8 cellular contexts compared by ENCODE assay signal in genomic region chr19:48480151-48480475, GRCh38. TPM values are rescaled to one million over a fixed set of nuclear protein-coding genes. Genes with fewer than 3 reads are reported as not detected.
DNase-seq lines count a peak whose midpoint lies in the region; ATAC-seq, FAIRE-seq and TF ChIP-seq lines count a peak whose summit lies in the region.

No MANE protein-coding gene starts in this region.

- no peaks in the 10 kb centered on the region for H3K79me1 ChIP-seq in H1 (ENCODE audit: low read depth, low read length)

- H2BK12ac ChIP-seq in H1 (ENCODE audit: low read depth, low read length): peak overlapping the region; percentile 68; the same call in 1 of the 2 replicates

- TF ChIP-seq EP300 in H1 (IDR thresholded peaks at IDR 0.05; ENCODE audit: borderline replicate concordance in 1 of 2, low read depth in 2 of 2, low read length in 2 of 2): no peak

- H4K5ac ChIP-seq in H1 (ENCODE audit: insufficient read length, low read depth, low read length): no peak overlapping the region

- H3K27ac ChIP-seq in H1 (ENCODE audit: low read depth, low read length): no peak overlapping the region

- no peak overlapping the region for H2AFZ ChIP-seq in H1 (ENCODE audit: low read length)

- H3K4me1 Mint-ChIP-seq in type B pancreatic cell (ENCODE audit: unreplicated experiment): peaks cover 5% of the 10 kb centered on the region

- no peaks in the 10 kb centered on the region for H3K79me2 ChIP-seq in H1 (ENCODE audit: control insufficient read depth in 1 of 2, insufficient read depth in 2 of 2, low read length in 2 of 2)

- no peaks in the 10 kb centered on the region for H3K27me3 Mint-ChIP-seq in type B pancreatic cell

- no peak overlapping the region for H2AK5ac ChIP-seq in H1 (ENCODE audit: low read depth, low read length)

- H3K56ac ChIP-seq in H1 (replicated peaks; ENCODE audit: insufficient read length, low read depth, low read length): no peak overlapping the region

- no peak overlapping the region for H3K23ac ChIP-seq in H1 (ENCODE audit: insufficient read length)

- H2BK20ac ChIP-seq in H1 (ENCODE audit: low read length): no peak overlapping the region

- H3K4me3 Mint-ChIP-seq in type B pancreatic cell: no peak overlapping the region

- CTCF ChIA-PET in H1 (lab: Charles Lee; ENCODE audit: partially characterized antibody): interaction anchor here (3.4 kb wide), 1 partner anchor 10 kb away, joined by 18 read pairs; no protein-coding TSS in a partner anchor

- no peak overlapping the region for H3K18ac ChIP-seq in H1 (ENCODE audit: extremely low read depth, low read length)

- no peak overlapping the region for H3K9ac ChIP-seq in H1 (replicated peaks in 1 of 4; ENCODE audit: extremely low read depth in 1 of 4, low read depth in 3 of 4, low read length in 3 of 4)

- ATAC-seq in GM18498 (IDR thresholded peaks at IDR 0.05; ENCODE audit: unreplicated experiment): no peak

- peaks cover 8 to 9% of the 10 kb centered on the region in 2 experiments for H4K20me1 ChIP-seq in H1 (replicated peaks in 1 of 2; ENCODE audit: control insufficient read depth in 1 of 2, insufficient read depth in 2 of 2, low read length in 2 of 2)

- no peak for TF ChIP-seq RAD21 in H1 (IDR thresholded peaks at IDR 0.05 in 1 of 2, conservative IDR thresholded peaks at IDR 0.05 in 1 of 2; ENCODE audit: low read depth in 2 of 2, low read length in 2 of 2)

- H3K14ac ChIP-seq in H1 (ENCODE audit: insufficient read length): no peak overlapping the region

- POLR2A ChIA-PET in H1 (lab: Charles Lee; ENCODE audit: partially characterized antibody): interaction anchor here (0.7 to 11.4 kb wide), 16 partner anchors 10 to 165 kb away, joined by 3 to 176 read pairs (median 4); partner anchors contain the start of genes FAM83E, GRWD1 and KCNJ14

- H3K36me3 Mint-ChIP-seq in type B pancreatic cell: peaks cover 19% of the 10 kb centered on the region

- TF ChIP-seq POLR2A in H1 (IDR thresholded peaks at IDR 0.05; ENCODE audit: control extremely low read depth in 1 of 2, low read depth in 2 of 2, low read length in 2 of 2): no peak

- H3K4me3 ChIP-seq in H1 (ENCODE audit: extremely low read depth in 1 of 4, insufficient read depth in 2 of 4, low read depth in 3 of 4, low read length in 4 of 4) (peak overlapping the region in 1 of 4 experiments; percentile 29; a peak in 1 of 8 replicates), mononuclear cell (ENCODE audit: low read length) (peak overlapping the region; percentile 49)

- WGBS in H1 (ENCODE audit: extremely low coverage in 1 of 2, insufficient coverage in 1 of 2, insufficient read length in 1 of 2, insufficient replicate concordance in 2 of 2, low coverage in 1 of 2, low lambda C conversion rate in 2 of 2, missing lambda C conversion rate in 1 of 2), 2 experiments: 95% methylated on average over 17 of the region's 23 CpGs; no CpG with 5 or more reads in 1 of the 2 experiments

- H3K23me2 ChIP-seq in H1 (ENCODE audit: low read depth, low read length): peaks cover 2% of the 10 kb centered on the region; the same call in 1 of the 2 replicates

- H2BK15ac ChIP-seq in H1 (ENCODE audit: low read length): no peak overlapping the region

- DNase-seq in stimulated activated CD4-positive, alpha-beta T cell treated with anti-CD3 and anti-CD28 coated beads, Interleukin-12 subunit alpha, Interleukin-12 subunit beta, amount 100 ng/mL, for 4 hours: peak; percentile 48
- no peak for DNase-seq in stimulated activated CD4-positive, alpha-beta T cell treated with anti-CD3 and anti-CD28 coated beads, Interleukin-1b, Interleukin-23, amount 100 ng/mL, for 48 hours
- no peak for DNase-seq in H1 (ENCODE audit: low read depth in 1 of 2, low spot score in 2 of 2)
- DNase-seq in type B pancreatic cell (ENCODE audit: extremely low spot score, unreplicated experiment): no peak
- no peak for DNase-seq in NCI-H1417 treated with DMSO at 0.1 percent for 48 hours (lab: John Stamatoyannopoulos, UW)
- DNase-seq in GM19239 (ENCODE audit: insufficient read length, low spot score): no peak

- H4K91ac ChIP-seq in H1 (replicated peaks; ENCODE audit: insufficient read length, low read length): no peak overlapping the region

- FAIRE-seq in H1 (lab: Jason Lieb, UNC) (no peak), GM19239 (lab: Jason Lieb, UNC) (no peak)

- H2BK5ac ChIP-seq in H1 (ENCODE audit: low read depth, low read length): no peak overlapping the region

- H3K4ac ChIP-seq in H1 (replicated peaks; ENCODE audit: insufficient read length, low read depth, low read length): no peak overlapping the region

- TF ChIP-seq CTCF in H1 (IDR thresholded peaks at IDR 0.05; ENCODE audit: control extremely low read depth in 1 of 3, insufficient read depth in 1 of 3, low read depth in 1 of 3, low read length in 3 of 3) (no peak), type B pancreatic cell (conservative IDR thresholded peaks at IDR 0.05) (no peak)

- H3K27ac Mint-ChIP-seq in type B pancreatic cell: peak overlapping the region; percentile 83

- peaks cover 10 to 42% (median 27%) of the 10 kb centered on the region in 4 experiments for H3K36me3 ChIP-seq in H1 (ENCODE audit: control insufficient read depth in 2 of 4, insufficient read depth in 4 of 4, low read length in 3 of 4)

- H4K8ac ChIP-seq in H1 (ENCODE audit: extremely low read depth, insufficient read depth, low read length): no peak overlapping the region

- peak overlapping the region in 1 of 2 experiments; percentile 47; a peak in 1 of 4 replicates for H3K4me2 ChIP-seq in H1 (ENCODE audit: insufficient read depth in 1 of 2, low read depth in 2 of 2, low read length in 2 of 2)

- H2BK120ac ChIP-seq in H1 (replicated peaks; ENCODE audit: low read depth, low read length): no peak overlapping the region

- peaks cover 0 to 1% (median 0%) of the 10 kb centered on the region in 4 experiments; a peak in 1 of 7 replicates for H3K4me1 ChIP-seq in H1 (replicated peaks in 1 of 4; ENCODE audit: control insufficient read depth in 3 of 4, insufficient read depth in 4 of 4, low read length in 3 of 4)
- H3K4me1 ChIP-seq in mononuclear cell (ENCODE audit: insufficient read depth, low read length): peaks cover 16% of the 10 kb centered on the region

- H3K9me3 Mint-ChIP-seq in type B pancreatic cell: no peaks in the 10 kb centered on the region

- no peaks in the 10 kb centered on the region for H3K27me3 ChIP-seq in H1 (replicated peaks in 1 of 4; ENCODE audit: control insufficient read depth in 3 of 4, extremely low read depth in 1 of 4, insufficient read depth in 3 of 4, low read length in 3 of 4)
- H3K27me3 ChIP-seq in mononuclear cell (ENCODE audit: insufficient read depth, low read length): no peaks in the 10 kb centered on the region

- no peaks in the 10 kb centered on the region for H3K9me3 ChIP-seq in H1 (ENCODE audit: insufficient read depth in 2 of 2, low read depth in 1 of 2, low read length in 1 of 2)
- H3K9me3 ChIP-seq in mononuclear cell (ENCODE audit: low read depth, low read length): no peaks in the 10 kb centered on the region

TF ChIP-seq in H1, 55 proteins besides CTCF, POLR2A, EP300 and RAD21 (continues in another document):
- TF ChIP-seq CBX5 (IDR thresholded peaks at IDR 0.05; ENCODE audit: low read depth, low read length): no peak

RNA-seq across cellular contexts. Expression of gene CYTH2, which starts 10.9 kb away (rescaled TPM):
- 67.7 and 71.4 TPM in 2 replicates for total RNA-seq in H1 (2021; fragmentation: NEBNext Ultra II Directional; extraction: Animal tissue kit (Norgen Biotek cat#: 25700))
- 43.7 and 62.5 TPM in 2 replicates for polyA plus RNA-seq in H1 (2011; rRNA removed)
- polyA plus RNA-seq in H1 (2011; cell fraction: cytosol; rRNA removed): 59.5 TPM
- 225 TPM for polyA plus RNA-seq in H1 (2011; cell fraction: nucleus; rRNA removed)
- polyA plus RNA-seq in H1 (2012, experiment 1 of 2): 64.0 to 76.5 TPM (median 71.8 TPM) in 4 replicates
- 35.7 TPM for polyA plus RNA-seq in H1 (2012, experiment 2 of 2)
- polyA plus RNA-seq in H1 (2013, experiment 1 of 2): 44.2 TPM
- 37.5 TPM for polyA plus RNA-seq in H1 (2013, experiment 2 of 2)
- polyA minus RNA-seq in H1 (2011; rRNA and poly(A)+ RNA removed): 53.7 and 70.7 TPM in 2 replicates
- 28.7 TPM for polyA minus RNA-seq in H1 (2011; cell fraction: cytosol; rRNA and poly(A)+ RNA removed)
- 65.5 TPM for polyA minus RNA-seq in H1 (2011; cell fraction: nucleus; rRNA and poly(A)+ RNA removed)
- total RNA-seq in mononuclear cell (14.9 TPM), type B pancreatic cell (ENCODE audit: low replicate concordance) (115 and 139 TPM in 2 replicates)

RNA-seq across cellular contexts. Expression of gene KCNJ14, which starts 24.7 kb away (rescaled TPM):
- 0.89 and 1.0 TPM in 2 replicates for total RNA-seq in H1 (2021; fragmentation: NEBNext Ultra II Directional; extraction: Animal tissue kit (Norgen Biotek cat#: 25700))
- polyA plus RNA-seq in H1 (2011; rRNA removed): 0.45 and 0.61 TPM in 2 replicates
- 0.28 TPM for polyA plus RNA-seq in H1 (2011; cell fraction: cytosol; rRNA removed)
- 1.3 TPM for polyA plus RNA-seq in H1 (2011; cell fraction: nucleus; rRNA removed)
- polyA plus RNA-seq in H1 (2012, experiment 1 of 2): 0.66 to 0.84 TPM (median 0.73 TPM) in 4 replicates
- 0.68 TPM for polyA plus RNA-seq in H1 (2012, experiment 2 of 2)
- 0.39 TPM for polyA plus RNA-seq in H1 (2013, experiment 1 of 2)
- 0.44 TPM for polyA plus RNA-seq in H1 (2013, experiment 2 of 2)
- 0.68 and 1.9 TPM in 2 replicates for polyA minus RNA-seq in H1 (2011; rRNA and poly(A)+ RNA removed)
- polyA minus RNA-seq in H1 (2011; cell fraction: cytosol; rRNA and poly(A)+ RNA removed): 0.37 TPM
- polyA minus RNA-seq in H1 (2011; cell fraction: nucleus; rRNA and poly(A)+ RNA removed): 0.80 TPM
- 1.7 TPM for total RNA-seq in mononuclear cell
- 1.8 TPM in 2 replicates for total RNA-seq in type B pancreatic cell (ENCODE audit: low replicate concordance)

RNA-seq across cellular contexts. Expression of gene LMTK3, which starts 31.5 kb away (rescaled TPM):
- 12.4 and 13.6 TPM in 2 replicates for total RNA-seq in H1 (2021; fragmentation: NEBNext Ultra II Directional; extraction: Animal tissue kit (Norgen Biotek cat#: 25700))
- polyA plus RNA-seq in H1 (2011; rRNA removed): 2.7 and 7.3 TPM in 2 replicates
- polyA plus RNA-seq in H1 (2011; cell fraction: cytosol; rRNA removed): 3.4 TPM
- 11.6 TPM for polyA plus RNA-seq in H1 (2011; cell fraction: nucleus; rRNA removed)
- polyA plus RNA-seq in H1 (2012, experiment 1 of 2): 6.8 to 10.4 TPM (median 9.6 TPM) in 4 replicates
- 4.1 TPM for polyA plus RNA-seq in H1 (2012, experiment 2 of 2)
- polyA plus RNA-seq in H1 (2013, experiment 1 of 2): 10.0 TPM
- 8.2 TPM for polyA plus RNA-seq in H1 (2013, experiment 2 of 2)
- polyA minus RNA-seq in H1 (2011; rRNA and poly(A)+ RNA removed): 0.90 and 1.2 TPM in 2 replicates
- polyA minus RNA-seq in H1 (2011; cell fraction: cytosol; rRNA and poly(A)+ RNA removed): 5.9 TPM
- polyA minus RNA-seq in H1 (2011; cell fraction: nucleus; rRNA and poly(A)+ RNA removed): 5.9 TPM
- total RNA-seq in mononuclear cell (1.5 TPM), type B pancreatic cell (ENCODE audit: low replicate concordance) (12.2 and 21.6 TPM in 2 replicates)

RNA-seq across cellular contexts. Expression of gene GRWD1, which starts 34.3 kb away (rescaled TPM):
- 61.9 and 64.9 TPM in 2 replicates for total RNA-seq in H1 (2021; fragmentation: NEBNext Ultra II Directional; extraction: Animal tissue kit (Norgen Biotek cat#: 25700))
- 36.9 and 46.4 TPM in 2 replicates for polyA plus RNA-seq in H1 (2011; rRNA removed)
- polyA plus RNA-seq in H1 (2011; cell fraction: cytosol; rRNA removed): 44.2 TPM
- 30.1 TPM for polyA plus RNA-seq in H1 (2011; cell fraction: nucleus; rRNA removed)
- 25.4 to 44.2 TPM (median 41.0 TPM) in 4 replicates for polyA plus RNA-seq in H1 (2012, experiment 1 of 2)
- polyA plus RNA-seq in H1 (2012, experiment 2 of 2): 36.9 TPM
- polyA plus RNA-seq in H1 (2013, experiment 1 of 2): 18.6 TPM
- polyA plus RNA-seq in H1 (2013, experiment 2 of 2): 17.3 TPM
- 11.5 and 19.1 TPM in 2 replicates for polyA minus RNA-seq in H1 (2011; rRNA and poly(A)+ RNA removed)
- polyA minus RNA-seq in H1 (2011; cell fraction: cytosol; rRNA and poly(A)+ RNA removed): 24.4 TPM
- 18.2 TPM for polyA minus RNA-seq in H1 (2011; cell fraction: nucleus; rRNA and poly(A)+ RNA removed)
- total RNA-seq in mononuclear cell: 15.2 TPM
- total RNA-seq in type B pancreatic cell (ENCODE audit: low replicate concordance): 37.2 and 44.0 TPM in 2 replicates
